In the genomic region with DNA sequence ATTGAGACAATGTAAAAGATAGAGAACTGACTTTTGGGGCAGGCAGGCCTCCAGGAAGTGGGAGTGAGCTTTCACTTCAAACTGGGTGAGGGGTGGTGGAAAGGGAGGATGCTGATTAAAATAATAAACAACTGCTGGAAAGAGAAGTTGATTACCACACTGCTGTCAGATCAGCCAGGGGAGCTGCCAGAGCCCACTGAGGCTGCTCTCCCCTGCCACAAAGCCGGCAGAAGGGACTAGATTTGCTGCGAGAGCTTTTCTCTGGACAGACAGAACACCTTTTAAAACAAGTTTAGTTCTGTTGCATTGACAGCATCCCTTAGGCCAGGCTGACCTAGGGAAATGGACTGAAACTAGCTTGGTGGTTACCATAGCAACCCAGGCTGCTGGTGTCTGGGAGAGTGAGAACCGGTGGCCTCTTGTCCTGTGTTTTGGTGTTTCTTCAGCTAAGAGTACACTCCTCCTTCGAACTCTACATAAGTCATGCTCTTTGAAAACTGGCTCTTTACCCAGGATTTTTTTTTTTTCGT, we compare ENCODE assay signal across 8 cellular contexts.
DNase-seq lines count a peak whose midpoint lies in the region; ATAC-seq, FAIRE-seq and TF ChIP-seq lines count a peak whose summit lies in the region.

No MANE protein-coding gene starts in this region.

- DNase-seq in activated T-cell treated with anti-CD3 and anti-CD28 coated beads, Interleukin-2, amount 50 U/mL, for 1 hour = peak; percentile 18
- DNase-seq in activated T-cell treated with anti-CD3 and anti-CD28 coated beads for 4 hours (no peak), RPMI7951 (ENCODE audit: low read depth) (peak; percentile 58), endothelial cell of umbilical vein (ENCODE audit: low read depth, low spot score) (peak; percentile 25), NCI-H1092 (lab: John Stamatoyannopoulos, UW) (no peak)

- H3K36me3 ChIP-seq in endothelial cell of umbilical vein (ENCODE audit: control insufficient read depth in 2 of 2, extremely low read depth in 1 of 2, insufficient read depth in 2 of 2, low read length in 2 of 2) = no peaks in the 10 kb centered on the region
- no peaks in the 10 kb centered on the region for H3K36me3 ChIP-seq in neuron (ENCODE audit: insufficient read depth, low read length)

- H3K4me2 ChIP-seq in endothelial cell of umbilical vein (ENCODE audit: insufficient read depth, low read length) = no peak overlapping the region

- no peak for TF ChIP-seq CTCF in endothelial cell of umbilical vein (IDR thresholded peaks at IDR 0.05; ENCODE audit: extremely low read depth in 1 of 2, insufficient read depth in 1 of 2, low read depth in 1 of 2, low read length in 2 of 2)

- peaks cover 3% of the 10 kb centered on the region for H3K9me1 ChIP-seq in endothelial cell of umbilical vein (replicated peaks; ENCODE audit: control insufficient read depth, extremely low read depth, insufficient read depth, low read length)

- H3K4me1 ChIP-seq in endothelial cell of umbilical vein (ENCODE audit: control insufficient read depth, extremely low read depth, insufficient read depth, low read length) (peaks cover 2% of the 10 kb centered on the region), neuron (ENCODE audit: insufficient read depth, low read length) (peaks cover 43% of the 10 kb centered on the region)

- H3K79me2 ChIP-seq in endothelial cell of umbilical vein (ENCODE audit: control insufficient read depth, insufficient read depth, low read length) = no peaks in the 10 kb centered on the region

- H3K9ac ChIP-seq in endothelial cell of umbilical vein (replicated peaks; ENCODE audit: extremely low read depth, insufficient read depth, low read length) = no peak overlapping the region

- intact Hi-C loops in endothelial cell of umbilical vein (cut with micrococcal nuclease) = no loop called here

- TF ChIP-seq POLR2A in endothelial cell of umbilical vein (IDR thresholded peaks at IDR 0.05; ENCODE audit: low read depth, low read length) = no peak

- dilution Hi-C loops in endothelial cell of umbilical vein (cut with MboI; ENCODE audit: extremely low pct_ligation_motif_present, low sequenced_read_pairs) = no loop called here

- peak; percentile 76 for ATAC-seq in HG02852 (IDR thresholded peaks at IDR 0.05; ENCODE audit: unreplicated experiment)
- no peak for ATAC-seq in GM19455 (IDR thresholded peaks at IDR 0.05; ENCODE audit: unreplicated experiment)

- BruUV-seq in endothelial cell of umbilical vein (replicated peaks; lab: Mats Ljungman, UMichigan) = no TSS peak

- CTCF ChIA-PET in endothelial cell of umbilical vein (lab: Charles Lee) = interaction anchor here (0.8 to 2.4 kb wide), 2 partner anchors 10 to 62 kb away, joined by 3 to 6 read pairs; no protein-coding TSS in a partner anchor

- no peak overlapping the region for H2AFZ ChIP-seq in endothelial cell of umbilical vein (ENCODE audit: low read depth, low read length)
- no peak overlapping the region for H2AFZ ChIP-seq in neuron (ENCODE audit: low read depth, low read length)

- H3K4me3 ChIP-seq in endothelial cell of umbilical vein (replicated peaks in 1 of 3; ENCODE audit: insufficient read depth in 1 of 3, low read depth in 1 of 3, low read length in 3 of 3) = no peak overlapping the region
- H3K4me3 ChIP-seq in neuron (ENCODE audit: low read length) = peak overlapping the region; percentile 12

- no peak overlapping the region for H3K27ac ChIP-seq in endothelial cell of umbilical vein (ENCODE audit: insufficient read depth, low read depth, low read length)

- H3K9me3 ChIP-seq in endothelial cell of umbilical vein (replicated peaks; ENCODE audit: control insufficient read depth, insufficient read depth, low read length) (no peaks in the 10 kb centered on the region), neuron (ENCODE audit: low read length) (no peaks in the 10 kb centered on the region)

- POLR2A ChIA-PET in endothelial cell of umbilical vein (lab: Charles Lee) = no interaction called here

- no peak for FAIRE-seq in endothelial cell of umbilical vein (lab: Jason Lieb, UNC)

- peaks cover 2% of the 10 kb centered on the region for H4K20me1 ChIP-seq in endothelial cell of umbilical vein (replicated peaks; ENCODE audit: control insufficient read depth, extremely low read depth, insufficient read depth, low read length)

- H3K27me3 ChIP-seq in endothelial cell of umbilical vein (ENCODE audit: control insufficient read depth in 2 of 2, insufficient read depth in 2 of 2, low read length in 2 of 2) (no peaks in the 10 kb centered on the region), neuron (ENCODE audit: insufficient read depth, low read length) (no peaks in the 10 kb centered on the region)

TF ChIP-seq in endothelial cell of umbilical vein, 7 proteins besides CTCF, POLR2A, EP300 and RAD21:
- TF ChIP-seq FOS (IDR thresholded peaks at IDR 0.05; ENCODE audit: borderline replicate concordance, insufficient read depth, low read length) (no peak), JUN (IDR thresholded peaks at IDR 0.05; ENCODE audit: borderline replicate concordance, insufficient read depth, insufficient read length, low read depth) (no peak), EZH2 (IDR thresholded peaks at IDR 0.05; ENCODE audit: borderline replicate concordance, low read depth, low read length, severe bottlenecking) (no peak), MYC (IDR thresholded peaks at IDR 0.05; ENCODE audit: low read depth, low read length) (no peak), GATA2 (IDR thresholded peaks at IDR 0.05; ENCODE audit: insufficient read depth, insufficient read length, low read depth, low read length) (no peak)
- TF ChIP-seq, protein P1, sequence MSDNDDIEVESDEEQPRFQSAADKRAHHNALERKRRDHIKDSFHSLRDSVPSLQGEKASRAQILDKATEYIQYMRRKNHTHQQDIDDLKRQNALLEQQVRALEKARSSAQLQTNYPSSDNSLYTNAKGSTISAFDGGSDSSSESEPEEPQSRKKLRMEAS (IDR thresholded peaks at IDR 0.05; ENCODE audit: insufficient read depth, insufficient read length) = no peak

Comparison
In these comparisons a context has a peak if more than half of its experiments do, and no peak if none do; other contexts are left out.
1. DNase-seq: peak in activated T-cell treated with anti-CD3 and anti-CD28 coated beads, Interleukin-2, amount 50 U/mL, for 1 hour (single experiment), RPMI7951 (single experiment) and endothelial cell of umbilical vein (single experiment); none in activated T-cell treated with anti-CD3 and anti-CD28 coated beads for 4 hours (single experiment) and NCI-H1092 (single experiment).